8 cellular contexts compared by ENCODE assay signal in genomic region chr6:27863962-27864905, GRCh38. TPM values are rescaled to one million over a fixed set of nuclear protein-coding genes. Genes with fewer than 3 reads are reported as not detected.
DNase-seq lines count a peak whose midpoint lies in the region; ATAC-seq and TF ChIP-seq lines count a peak whose summit lies in the region.

No MANE protein-coding gene starts in this region.

- POLR2A ChIA-PET in T-cell (lab: Charles Lee) = interaction anchor here (0.5 to 11.6 kb wide), 28 partner anchors 8 to 1761 kb away, joined by 3 to 446 read pairs (median 9); a partner anchor contains a TSS

- no peaks in the 10 kb centered on the region for H3K36me3 Mint-ChIP-seq in T-cell

- H2AFZ ChIP-seq in parathyroid adenoma = peak overlapping the region; percentile 90

- ATAC-seq in T-cell (replicated peaks in 1 of 4) (no peak), HG02981 (IDR thresholded peaks at IDR 0.05; ENCODE audit: unreplicated experiment) (no peak)

- peaks cover 43 to 48% (median 45%) of the 10 kb centered on the region in 3 donors for H3K4me1 Mint-ChIP-seq in T-cell

- no peak for TF ChIP-seq CTCF in GM12875 (IDR thresholded peaks at IDR 0.05; ENCODE audit: borderline replicate concordance, insufficient read depth, low read depth, low read length)
- TF ChIP-seq CTCF in parathyroid adenoma (IDR thresholded peaks at IDR 0.05) = no peak

- no peaks in the 10 kb centered on the region for H3K79me2 ChIP-seq in parathyroid adenoma

- no peak overlapping the region for H3K9ac ChIP-seq in parathyroid adenoma

- H3K4me3 Mint-ChIP-seq in T-cell = peak overlapping the region; percentile 98 to 99 (median 98)

- no peaks in the 10 kb centered on the region for H3K9me3 Mint-ChIP-seq in T-cell

- H3K9me3 ChIP-seq in parathyroid adenoma (ENCODE audit: control insufficient read depth, low read length) = no peaks in the 10 kb centered on the region

- CTCF ChIA-PET in T-cell (lab: Charles Lee) = interaction anchor here (0.6 to 8.6 kb wide), 15 partner anchors 9 to 719 kb away, joined by 3 to 112 read pairs (median 5); a partner anchor contains a TSS

- H3K36me3 ChIP-seq in parathyroid adenoma (ENCODE audit: control insufficient read depth, insufficient read depth, low read length) = no peaks in the 10 kb centered on the region

- peak in 6 of 34 experiments; percentile 3 to 18 (median 8) for DNase-seq in T-cell
- DNase-seq in epithelial cell of prostate (ENCODE audit: low read depth, low spot score) = no peak
- DNase-seq in NCI-H1048 (lab: John Stamatoyannopoulos, UW) = no peak
- no peak for DNase-seq in germinal center (ENCODE audit: low spot score)
- DNase-seq in activated CD4-positive, CD25-positive, alpha-beta regulatory T cell (lab: John Stamatoyannopoulos, UW) = no peak

- H3K4me3 ChIP-seq in GM12875 (ENCODE audit: low read depth, low read length) (peak overlapping the region; percentile 58), parathyroid adenoma (ENCODE audit: low read depth, low read length) (peak overlapping the region; percentile 89)

- H3K27me3 ChIP-seq in parathyroid adenoma (ENCODE audit: control insufficient read depth, insufficient read depth, low read length) = no peaks in the 10 kb centered on the region

- peak overlapping the region; percentile 89 to 96 for H3K27ac Mint-ChIP-seq in T-cell

- H3K27me3 Mint-ChIP-seq in T-cell = no peaks in the 10 kb centered on the region

- no peaks in the 10 kb centered on the region for H3K4me1 ChIP-seq in parathyroid adenoma

- peak overlapping the region; percentile 93 for H3K4me2 ChIP-seq in parathyroid adenoma (ENCODE audit: low read length)

- H3K27ac ChIP-seq in epithelial cell of prostate (peak overlapping the region; percentile 80), parathyroid adenoma (peak overlapping the region; percentile 29)

RNA-seq across cellular contexts. Expression of gene OR2B2, which starts 48.0 kb away (rescaled TPM):
- total RNA-seq in T-cell = not detected
